ENCODE assay signal across 1 cellular context in genomic region chr14:77032854-77033621, GRCh38.
A peak's percentile ranks its signal among the peaks of the same experiment; 100 is the strongest.
TF ChIP-seq lines count a peak whose summit lies in the region.

No MANE protein-coding gene starts in this region.

TF ChIP-seq in HepG2, 621 proteins besides CTCF, POLR2A, EP300 and RAD21 (continued from another document and continues in another):
- no peak for TF ChIP-seq SMARCE1 (IDR thresholded peaks at IDR 0.05; ENCODE audit: borderline replicate concordance)
- TF ChIP-seq MYNN (CRISPR knock-in tag; IDR thresholded peaks at IDR 0.05; ENCODE audit: low read depth): no peak
- TF ChIP-seq HDAC2 (CRISPR knock-in tag; IDR thresholded peaks at IDR 0.05): no peak
- TF ChIP-seq E2F2 (CRISPR knock-in tag; IDR thresholded peaks at IDR 0.05; ENCODE audit: borderline replicate concordance): no peak
- 0 out of 2 replicates have a peak, but pooled peaks have one; percentile 68 for TF ChIP-seq ZNF800 (CRISPR knock-in tag; IDR thresholded peaks at IDR 0.05)
- TF ChIP-seq ZNF577 (CRISPR knock-in tag; IDR thresholded peaks at IDR 0.05; ENCODE audit: borderline replicate concordance, low read depth): no peak
- no peak for TF ChIP-seq MATR3 (CRISPR knock-in tag; IDR thresholded peaks at IDR 0.05)
- no peak for TF ChIP-seq ZNF670 (CRISPR knock-in tag; IDR thresholded peaks at IDR 0.05; ENCODE audit: borderline replicate concordance)
- TF ChIP-seq MTA3 (CRISPR knock-in tag; IDR thresholded peaks at IDR 0.05): no peak
- no peak for TF ChIP-seq ZBTB20 (CRISPR knock-in tag; IDR thresholded peaks at IDR 0.05; ENCODE audit: borderline replicate concordance, low read depth)
- no peak for TF ChIP-seq AGO1 (IDR thresholded peaks at IDR 0.05; ENCODE audit: low read depth, low read length, poor library complexity, severe bottlenecking)
- no peak for TF ChIP-seq ATM (IDR thresholded peaks at IDR 0.05; ENCODE audit: borderline replicate concordance)
- no peak for TF ChIP-seq RFX1 (IDR thresholded peaks at IDR 0.05)
- TF ChIP-seq ZNF234 (CRISPR knock-in tag; conservative IDR thresholded peaks at IDR 0.05): no peak
- no peak for TF ChIP-seq ZNF180 (CRISPR knock-in tag; IDR thresholded peaks at IDR 0.05; ENCODE audit: borderline replicate concordance, low read depth)
- TF ChIP-seq ZNF713 (CRISPR knock-in tag; IDR thresholded peaks at IDR 0.05): no peak
- no peak for TF ChIP-seq SYNCRIP (IDR thresholded peaks at IDR 0.05; ENCODE audit: insufficient read depth, low read depth, low read length)
- TF ChIP-seq KLF13 (CRISPR knock-in tag; IDR thresholded peaks at IDR 0.05): no peak
- TF ChIP-seq GFI1 (CRISPR knock-in tag; IDR thresholded peaks at IDR 0.05; ENCODE audit: borderline replicate concordance): no peak
- no peak for TF ChIP-seq KDM4B (CRISPR knock-in tag; IDR thresholded peaks at IDR 0.05)
- no peak for TF ChIP-seq ZNF264 (CRISPR knock-in tag; IDR thresholded peaks at IDR 0.05)
- 0 out of 2 replicates have a peak, but pooled peaks have one; percentile 80 for TF ChIP-seq ZNF34 (CRISPR knock-in tag; IDR thresholded peaks at IDR 0.05; ENCODE audit: borderline replicate concordance)
- TF ChIP-seq ZNF263 (CRISPR knock-in tag; IDR thresholded peaks at IDR 0.05): no peak
- no peak for TF ChIP-seq ZNF24 (IDR thresholded peaks at IDR 0.05)
- TF ChIP-seq ETV5 (CRISPR knock-in tag; IDR thresholded peaks at IDR 0.05; ENCODE audit: borderline replicate concordance): no peak; the same call in 1 of the 2 replicates
- no peak for TF ChIP-seq ZBTB4 (CRISPR knock-in tag; IDR thresholded peaks at IDR 0.05; ENCODE audit: borderline replicate concordance)
- TF ChIP-seq JUND (CRISPR knock-in tag; IDR thresholded peaks at IDR 0.05): no peak
- peak; percentile 26; the same call in 1 of the 2 replicates for TF ChIP-seq SPEN (CRISPR knock-in tag; IDR thresholded peaks at IDR 0.05; ENCODE audit: low read depth)
- no peak for TF ChIP-seq RFX3 (CRISPR knock-in tag; IDR thresholded peaks at IDR 0.05)
- no peak for TF ChIP-seq NFAT5 (CRISPR knock-in tag; IDR thresholded peaks at IDR 0.05)
- TF ChIP-seq ZNF652 (CRISPR knock-in tag; IDR thresholded peaks at IDR 0.05; ENCODE audit: borderline replicate concordance, low read depth): peak; percentile 29; the same call in 1 of the 2 replicates
- no peak; the same call in 1 of the 2 replicates for TF ChIP-seq ZNF160 (CRISPR knock-in tag; IDR thresholded peaks at IDR 0.05)
- TF ChIP-seq REL (CRISPR knock-in tag; conservative IDR thresholded peaks at IDR 0.05): no peak
- TF ChIP-seq ZBTB44 (CRISPR knock-in tag; IDR thresholded peaks at IDR 0.05): no peak
- TF ChIP-seq ZNF326 (CRISPR knock-in tag; IDR thresholded peaks at IDR 0.05; ENCODE audit: borderline replicate concordance): no peak
- TF ChIP-seq THAP8 (CRISPR knock-in tag; IDR thresholded peaks at IDR 0.05; ENCODE audit: borderline replicate concordance): no peak
- no peak for TF ChIP-seq GMEB1 (CRISPR knock-in tag; IDR thresholded peaks at IDR 0.05; ENCODE audit: borderline replicate concordance)
- TF ChIP-seq ZFP36L1 (CRISPR knock-in tag; IDR thresholded peaks at IDR 0.05): no peak
- no peak for TF ChIP-seq ZNF138 (CRISPR knock-in tag; IDR thresholded peaks at IDR 0.05; ENCODE audit: low read depth)
- peak; percentile 47; the same call in 1 of the 2 replicates for TF ChIP-seq ZGPAT (CRISPR knock-in tag; IDR thresholded peaks at IDR 0.05)
- TF ChIP-seq CSRNP1 (CRISPR knock-in tag; IDR thresholded peaks at IDR 0.05): no peak; the same call in 1 of the 2 replicates
- TF ChIP-seq MZF1 (CRISPR knock-in tag; IDR thresholded peaks at IDR 0.05; ENCODE audit: borderline replicate concordance): no peak
- no peak for TF ChIP-seq ZNF451 (CRISPR knock-in tag; IDR thresholded peaks at IDR 0.05)
